Comparison of ENCODE assay signal across 8 cellular contexts in genomic region chr9:66153021-66153725, GRCh38.
A peak's percentile ranks its signal among the peaks of the same experiment; 100 is the strongest.
DNase-seq lines count a peak whose midpoint lies in the region; ATAC-seq and TF ChIP-seq lines count a peak whose summit lies in the region.
"Not testable (repeated sequence)": the region's sequence is repeated elsewhere in the genome, so short reads cannot be mapped to it uniquely, and the experiment has no call there.

No MANE protein-coding gene starts in this region.

- POLR2A ChIA-PET in CD4-positive, alpha-beta T cell (lab: Charles Lee): not testable (repeated sequence)

- not testable (repeated sequence) for H3K4me1 ChIP-seq in NT2/D1 (ENCODE audit: insufficient read depth, insufficient read length); esophagus muscularis mucosa; mesenchymal stem cell (ENCODE audit: control insufficient read depth, insufficient read depth, low read depth, low read length)

- H3K9me3 ChIP-seq in CD4-positive, alpha-beta T cell (ENCODE audit: control insufficient read depth, low read length); NT2/D1 (ENCODE audit: insufficient read depth, low read length); esophagus muscularis mucosa; mesenchymal stem cell (ENCODE audit: control insufficient read depth, low read length): not testable (repeated sequence)

- H3K36me3 Mint-ChIP-seq in CD4-positive, alpha-beta T cell (ENCODE audit: low read depth); activated T-helper 1 cell treated with anti-CD3 and anti-CD28 coated beads, Interleukin-12 subunit alpha, Interleukin-12 subunit beta, Interleukin-2, Interleukin-4 antibody, amounts not matched to agents 30 ng/mL and 10 ng/mL and 1 ng/mL, durations not matched to agents 14 hours and 24 hours and 36 hours (ENCODE audit: low read depth): not testable (repeated sequence)

- 0% methylated on average over 22 of the region's 59 CpGs for WGBS in esophagus muscularis mucosa
- no CpG with 5 or more reads among the region's 59 CpGs for WGBS in mesenchymal stem cell

- H3K18ac ChIP-seq in mesenchymal stem cell (ENCODE audit: low read depth in 1 of 2, low read length in 2 of 2): not testable (repeated sequence)

- not testable (repeated sequence) for H2AK5ac ChIP-seq in mesenchymal stem cell (ENCODE audit: low read length, severe bottlenecking)

- H3K4me3 ChIP-seq in NT2/D1 (ENCODE audit: insufficient read length, low read depth); mesenchymal stem cell (ENCODE audit: insufficient read depth in 1 of 2, low read depth in 1 of 2, low read length in 2 of 2): not testable (repeated sequence)
- peak overlapping the region; percentile 42 to 54 (median 46) for H3K4me3 ChIP-seq in esophagus muscularis mucosa

- H2AFZ ChIP-seq in mesenchymal stem cell (ENCODE audit: low read depth, low read length): not testable (repeated sequence)

- TF ChIP-seq EP300 in esophagus muscularis mucosa (IDR thresholded peaks at IDR 0.05): not testable (repeated sequence)

- not testable (repeated sequence) for H2BK120ac ChIP-seq in mesenchymal stem cell (ENCODE audit: low read depth, low read length)

- H3K14ac ChIP-seq in mesenchymal stem cell (ENCODE audit: low read length in 2 of 2): not testable (repeated sequence)

- intact Hi-C loops in CD4-positive, alpha-beta T cell (cut with DNase I, micrococcal nuclease); activated T-helper 1 cell treated with anti-CD3 and anti-CD28 coated beads, Interleukin-12 subunit alpha, Interleukin-12 subunit beta, Interleukin-2, Interleukin-4 antibody, amounts not matched to agents 30 ng/mL and 10 ng/mL and 1 ng/mL, durations not matched to agents 14 hours and 24 hours and 36 hours (cut with micrococcal nuclease); esophagus muscularis mucosa (cut with DNase I): not testable (repeated sequence)

- not testable (repeated sequence) for H2BK15ac ChIP-seq in mesenchymal stem cell (ENCODE audit: low read depth, poor library complexity, severe bottlenecking)

- not testable (repeated sequence) for H2BK12ac ChIP-seq in mesenchymal stem cell (ENCODE audit: low read length in 2 of 2)

- not testable (repeated sequence) for H4K91ac ChIP-seq in mesenchymal stem cell (ENCODE audit: low read length)

- not testable (repeated sequence) for H2BK5ac ChIP-seq in mesenchymal stem cell (ENCODE audit: low read depth, low read length, poor library complexity, severe bottlenecking)

- not testable (repeated sequence) for H3K4me1 Mint-ChIP-seq in CD4-positive, alpha-beta T cell (ENCODE audit: low read depth); activated T-helper 1 cell treated with anti-CD3 and anti-CD28 coated beads, Interleukin-12 subunit alpha, Interleukin-12 subunit beta, Interleukin-2, Interleukin-4 antibody, amounts not matched to agents 30 ng/mL and 10 ng/mL and 1 ng/mL, durations not matched to agents 14 hours and 24 hours and 36 hours (ENCODE audit: low read depth)

- not testable (repeated sequence) for H3K27me3 ChIP-seq in CD4-positive, alpha-beta T cell (ENCODE audit: control insufficient read depth, insufficient read depth, low read length); NT2/D1 (ENCODE audit: insufficient read depth, insufficient read length); esophagus muscularis mucosa; mesenchymal stem cell (ENCODE audit: control insufficient read depth in 1 of 2, insufficient read depth in 1 of 2, low read length in 2 of 2)

- H3K27ac ChIP-seq in CD4-positive, alpha-beta T cell (ENCODE audit: low read depth, low read length); esophagus muscularis mucosa (replicated peaks in 1 of 4); mesenchymal stem cell (ENCODE audit: low read length, poor library complexity, severe bottlenecking): not testable (repeated sequence)

- CTCF ChIA-PET in CD4-positive, alpha-beta T cell (lab: Charles Lee): not testable (repeated sequence)

- H3K4ac ChIP-seq in mesenchymal stem cell (ENCODE audit: low read depth in 1 of 2, low read length in 2 of 2): not testable (repeated sequence)

- H3K9me3 Mint-ChIP-seq in CD4-positive, alpha-beta T cell; activated T-helper 1 cell treated with anti-CD3 and anti-CD28 coated beads, Interleukin-12 subunit alpha, Interleukin-12 subunit beta, Interleukin-2, Interleukin-4 antibody, amounts not matched to agents 30 ng/mL and 10 ng/mL and 1 ng/mL, durations not matched to agents 14 hours and 24 hours and 36 hours: not testable (repeated sequence)

- H3K36me3 ChIP-seq in NT2/D1 (ENCODE audit: insufficient read depth, insufficient read length, low read length); esophagus muscularis mucosa; mesenchymal stem cell (ENCODE audit: control insufficient read depth in 1 of 2, insufficient read depth in 2 of 2, low read depth in 1 of 2, low read length in 2 of 2): not testable (repeated sequence)

- H3K27me3 Mint-ChIP-seq in CD4-positive, alpha-beta T cell; activated T-helper 1 cell treated with anti-CD3 and anti-CD28 coated beads, Interleukin-12 subunit alpha, Interleukin-12 subunit beta, Interleukin-2, Interleukin-4 antibody, amounts not matched to agents 30 ng/mL and 10 ng/mL and 1 ng/mL, durations not matched to agents 14 hours and 24 hours and 36 hours (ENCODE audit: insufficient read depth): not testable (repeated sequence)

- H3K4me2 ChIP-seq in mesenchymal stem cell (ENCODE audit: low read length, poor library complexity, severe bottlenecking): peak overlapping the region; percentile 28

- peak in 7 of 10 experiments; percentile 4 to 39 (median 13) for DNase-seq in CD4-positive, alpha-beta T cell
- peak; percentile 59 for DNase-seq in NT2/D1 (ENCODE audit: low read depth, low spot score)
- DNase-seq in activated T-helper 1 cell treated with anti-CD3 and anti-CD28 coated beads, Interleukin-12 subunit alpha, Interleukin-12 subunit beta, Interleukin-2, Interleukin-4 antibody, amounts not matched to agents 30 ng/mL and 10 ng/mL and 1 ng/mL, durations not matched to agents 14 hours and 24 hours and 36 hours (ENCODE audit: low spot score): peak; percentile 58
- DNase-seq in esophagus muscularis mucosa (ENCODE audit: extremely low spot score): not testable (repeated sequence)
- peak; percentile 57 for DNase-seq in mesenchymal stem cell
- DNase-seq in stimulated activated CD4-positive, alpha-beta T cell treated with anti-CD3 and anti-CD28 coated beads, Interleukin-4, amount 100 ng/mL, for 4 hours: peak; percentile 13 to 52

- TF ChIP-seq POLR2A in esophagus muscularis mucosa (IDR thresholded peaks at IDR 0.05; ENCODE audit: low read depth): not testable (repeated sequence)

- not testable (repeated sequence) for H3K23ac ChIP-seq in mesenchymal stem cell (ENCODE audit: low read length in 2 of 2)

- H3K79me1 ChIP-seq in mesenchymal stem cell (replicated peaks; ENCODE audit: low read length, poor library complexity, severe bottlenecking): not testable (repeated sequence)

- ATAC-seq in CD4-positive, alpha-beta T cell (ENCODE audit: poor library complexity): peak; percentile 99
- ATAC-seq in GM19438 (IDR thresholded peaks at IDR 0.05; ENCODE audit: low read depth, unreplicated experiment) (peak; percentile 100), HG03039 (IDR thresholded peaks at IDR 0.05; ENCODE audit: unreplicated experiment) (peak; percentile 100)

- H3K4me3 Mint-ChIP-seq in CD4-positive, alpha-beta T cell; activated T-helper 1 cell treated with anti-CD3 and anti-CD28 coated beads, Interleukin-12 subunit alpha, Interleukin-12 subunit beta, Interleukin-2, Interleukin-4 antibody, amounts not matched to agents 30 ng/mL and 10 ng/mL and 1 ng/mL, durations not matched to agents 14 hours and 24 hours and 36 hours: not testable (repeated sequence)

- H4K8ac ChIP-seq in mesenchymal stem cell (ENCODE audit: low read length): not testable (repeated sequence)

- H3K9ac ChIP-seq in NT2/D1 (ENCODE audit: insufficient read length, low read depth); mesenchymal stem cell (ENCODE audit: low read length): not testable (repeated sequence)

- not testable (repeated sequence) for TF ChIP-seq CTCF in CD4-positive, alpha-beta T cell (IDR thresholded peaks at IDR 0.05)
- peak in 2 of 3 experiments; percentile 25 to 32 for TF ChIP-seq CTCF in esophagus muscularis mucosa (IDR thresholded peaks at IDR 0.05)

- H3K27ac Mint-ChIP-seq in CD4-positive, alpha-beta T cell; activated T-helper 1 cell treated with anti-CD3 and anti-CD28 coated beads, Interleukin-12 subunit alpha, Interleukin-12 subunit beta, Interleukin-2, Interleukin-4 antibody, amounts not matched to agents 30 ng/mL and 10 ng/mL and 1 ng/mL, durations not matched to agents 14 hours and 24 hours and 36 hours: not testable (repeated sequence)
